ENCODE assay signal across 13 cellular contexts in genomic region chr7:126411821-126412383, GRCh38.
DNase-seq lines count a peak whose midpoint lies in the region; ATAC-seq and TF ChIP-seq lines count a peak whose summit lies in the region.
"Had no signal": no experiment of that assay in that cellular context is flagged by ENCODE, and none has a peak within 500 bp of the region (broad histone marks: within the 10 kb centered on the region; RNA-seq: fewer than 3 reads in every experiment).

No MANE protein-coding gene starts in this region.

- H3K4me1 ChIP-seq in uterus = no peaks in the 10 kb centered on the region
- H3K4me1 ChIP-seq: colonic mucosa had no signal

- no peak for TF ChIP-seq CTCF in uterus (IDR thresholded peaks at IDR 0.05)

- peak; percentile 51 for ATAC-seq in GM18861 (IDR thresholded peaks at IDR 0.05; ENCODE audit: unreplicated experiment)
- ATAC-seq in GM21526 (IDR thresholded peaks at IDR 0.05; ENCODE audit: low FRiP score, unreplicated experiment) = peak; percentile 67
- ATAC-seq in HG03095 (IDR thresholded peaks at IDR 0.05; ENCODE audit: unreplicated experiment) = peak; percentile 45
- no peak for ATAC-seq in activated CD4-positive, CD25-positive, alpha-beta regulatory T cell treated with anti-CD3 and anti-CD28 coated beads, Interleukin-2, amount 50 U/mL, for 24 hours

- no peaks in the 10 kb centered on the region for H3K27me3 ChIP-seq in uterus
- H3K27me3 ChIP-seq: colonic mucosa had no signal

- DNase-seq in astrocyte of the hippocampus (ENCODE audit: low read depth, low spot score) = peak; percentile 29
- no peak for DNase-seq in globus pallidus (ENCODE audit: low spot score)
- no peak for DNase-seq in GM19238 (ENCODE audit: insufficient read length, low spot score)
- no peak for DNase-seq in uterus
- DNase-seq: activated CD4-positive, CD25-positive, alpha-beta regulatory T cell; colonic mucosa; NCI-H1105; NCI-H524 treated with DMSO at 0.1 percent for 48 hours; SIG-M5 had no signal

- H3K27ac ChIP-seq in uterus = no peak overlapping the region
- H3K27ac ChIP-seq: colonic mucosa had no signal

- H3K4me3 ChIP-seq in uterus = no peak overlapping the region
- H3K4me3 ChIP-seq: colonic mucosa had no signal

- intact Hi-C loops in uterus (cut with DNase I; ENCODE audit: low total_unique reads) = no loop called here

- no peaks in the 10 kb centered on the region for H3K9me3 ChIP-seq in uterus
- H3K9me3 ChIP-seq: colonic mucosa had no signal

- TF ChIP-seq POLR2A in uterus (IDR thresholded peaks at IDR 0.05) = no peak

- H3K36me3 ChIP-seq in uterus = no peaks in the 10 kb centered on the region
- H3K36me3 ChIP-seq: colonic mucosa had no signal

Comparison
In these comparisons a context has a peak if more than half of its experiments do, and no peak if none do; other contexts are left out.
1. ATAC-seq: peak in GM18861 (single experiment), GM21526 (single experiment) and HG03095 (single experiment); none in activated CD4-positive, CD25-positive, alpha-beta regulatory T cell treated with anti-CD3 and anti-CD28 coated beads, Interleukin-2, amount 50 U/mL, for 24 hours (0 of 2).